Comparison of ENCODE assay signal across 1 cellular context in the genomic region with DNA sequence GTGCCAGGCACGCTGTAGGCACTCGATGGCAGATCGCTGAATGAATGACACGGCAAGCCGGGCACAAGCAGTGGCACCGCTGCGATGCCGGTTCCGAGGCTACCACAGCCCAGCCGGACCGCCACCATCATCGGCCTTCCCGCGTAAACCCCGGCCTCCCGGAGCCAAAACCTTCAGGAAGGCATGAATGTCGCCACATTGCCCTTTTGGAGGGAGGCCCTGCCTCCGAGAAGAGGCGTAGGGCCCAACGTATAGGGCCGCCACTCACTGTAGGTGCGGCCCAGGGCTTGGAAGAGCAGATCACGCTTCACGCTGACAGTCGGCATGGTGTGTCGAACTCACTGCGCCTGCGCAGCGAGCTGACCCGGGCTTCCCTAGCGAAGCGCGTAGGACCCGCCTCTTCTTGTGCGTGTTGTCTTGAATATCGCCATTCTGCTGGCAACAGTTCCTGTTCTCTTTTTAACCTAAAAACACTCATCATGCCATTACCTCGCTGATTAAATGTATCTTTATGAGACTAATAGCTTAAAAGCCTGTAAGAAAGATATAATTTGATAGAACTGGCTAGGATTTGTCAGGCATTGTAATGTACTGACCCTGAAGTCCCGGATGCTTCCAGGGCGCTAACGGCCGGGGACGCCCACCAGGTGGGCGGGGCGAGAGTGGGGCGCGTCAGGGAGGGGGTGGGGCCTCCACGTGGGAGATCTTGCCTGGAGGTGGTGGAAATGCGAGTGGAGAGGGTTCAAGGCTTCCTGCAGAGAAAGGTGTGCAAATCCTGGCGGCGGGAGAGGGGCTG.
A peak's percentile ranks its signal among the peaks of the same experiment; 100 is the strongest.
TF ChIP-seq lines count a peak whose summit lies in the region.

Gene FARSB (minus strand): TSS at position 345 of the 796 bp plus-strand sequence. CDS start 19 bp downstream, at position 326.

TF ChIP-seq in A549, 52 proteins besides CTCF, POLR2A, EP300 and RAD21 (continued from another document):
- no peak for TF ChIP-seq ELK1 (IDR thresholded peaks at IDR 0.05; ENCODE audit: low read depth, low read length)
- no peak for TF ChIP-seq ZSCAN20 (CRISPR knock-in tag; IDR thresholded peaks at IDR 0.05)
- TF ChIP-seq NPAS2 (CRISPR knock-in tag; IDR thresholded peaks at IDR 0.05; ENCODE audit: borderline replicate concordance), result no peak
- TF ChIP-seq RNF2 (IDR thresholded peaks at IDR 0.05; ENCODE audit: borderline replicate concordance, low read depth), result no peak
- no peak for TF ChIP-seq FOXS1 (CRISPR knock-in tag; IDR thresholded peaks at IDR 0.05)
- no peak for TF ChIP-seq EHF (CRISPR knock-in tag; IDR thresholded peaks at IDR 0.05)
- TF ChIP-seq TP53 (CRISPR knock-in tag; IDR thresholded peaks at IDR 0.05), result no peak
- no peak for TF ChIP-seq ZC3H11A (IDR thresholded peaks at IDR 0.05)
- TF ChIP-seq HEYL (CRISPR knock-in tag; IDR thresholded peaks at IDR 0.05), result no peak
- TF ChIP-seq MAX (IDR thresholded peaks at IDR 0.05), result peak; percentile 96
- TF ChIP-seq FOSB (CRISPR knock-in tag; IDR thresholded peaks at IDR 0.05), result no peak
- no peak for TF ChIP-seq JUNB (IDR thresholded peaks at IDR 0.05)
- TF ChIP-seq PHF8 (IDR thresholded peaks at IDR 0.05; ENCODE audit: borderline replicate concordance, low read depth), result peak; percentile 60
- TF ChIP-seq NFE2L2 (conservative IDR thresholded peaks at IDR 0.05; ENCODE audit: low read length), result no peak
- TF ChIP-seq NR3C1 (IDR thresholded peaks at IDR 0.05), result no peak
- no peak for TF ChIP-seq RARB (CRISPR knock-in tag; IDR thresholded peaks at IDR 0.05)
- TF ChIP-seq, protein P1, sequence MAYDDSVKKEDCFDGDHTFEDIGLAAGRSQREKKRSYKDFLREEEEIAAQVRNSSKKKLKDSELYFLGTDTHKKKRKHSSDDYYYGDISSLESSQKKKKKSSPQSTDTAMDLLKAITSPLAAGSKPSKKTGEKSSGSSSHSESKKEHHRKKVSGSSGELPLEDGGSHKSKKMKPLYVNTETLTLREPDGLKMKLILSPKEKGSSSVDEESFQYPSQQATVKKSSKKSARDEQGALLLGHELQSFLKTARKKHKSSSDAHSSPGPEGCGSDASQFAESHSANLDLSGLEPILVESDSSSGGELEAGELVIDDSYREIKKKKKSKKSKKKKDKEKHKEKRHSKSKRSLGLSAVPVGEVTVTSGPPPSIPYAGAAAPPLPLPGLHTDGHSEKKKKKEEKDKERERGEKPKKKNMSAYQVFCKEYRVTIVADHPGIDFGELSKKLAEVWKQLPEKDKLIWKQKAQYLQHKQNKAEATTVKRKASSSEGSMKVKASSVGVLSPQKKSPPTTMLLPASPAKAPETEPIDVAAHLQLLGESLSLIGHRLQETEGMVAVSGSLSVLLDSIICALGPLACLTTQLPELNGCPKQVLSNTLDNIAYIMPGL (CRISPR knock-in tag; IDR thresholded peaks at IDR 0.05; ENCODE audit: borderline replicate concordance), result no peak
- no peak for TF ChIP-seq HOXA7 (CRISPR knock-in tag; IDR thresholded peaks at IDR 0.05)
- TF ChIP-seq ZFP36 (IDR thresholded peaks at IDR 0.05; ENCODE audit: borderline replicate concordance, partially characterized antibody), result no peak
- TF ChIP-seq HOXB5 (CRISPR knock-in tag; IDR thresholded peaks at IDR 0.05), result no peak
- TF ChIP-seq HDAC2 (IDR thresholded peaks at IDR 0.05), result no peak
- TF ChIP-seq HOXB13 (CRISPR knock-in tag; IDR thresholded peaks at IDR 0.05; ENCODE audit: low read depth), result no peak
- TF ChIP-seq GATA3 (IDR thresholded peaks at IDR 0.05; ENCODE audit: borderline replicate concordance), result no peak
- TF ChIP-seq BHLHE40 (IDR thresholded peaks at IDR 0.05; ENCODE audit: low read depth, low read length), result no peak
- TF ChIP-seq KDM1A (IDR thresholded peaks at IDR 0.05; ENCODE audit: low read depth), result no peak
- TF ChIP-seq RFX5 (IDR thresholded peaks at IDR 0.05), result 0 out of 2 replicates have a peak, but pooled peaks have one; percentile 48
- TF ChIP-seq ESRRA (IDR thresholded peaks at IDR 0.05; ENCODE audit: borderline replicate concordance, low read length), result no peak
- TF ChIP-seq FOSL2 (IDR thresholded peaks at IDR 0.05), result no peak
- no peak for TF ChIP-seq FOSL2 (CRISPR knock-in tag; IDR thresholded peaks at IDR 0.05)
- TF ChIP-seq JUN (IDR thresholded peaks at IDR 0.05), result peak; percentile 98
- no peak for TF ChIP-seq CHD4 (IDR thresholded peaks at IDR 0.05; ENCODE audit: borderline replicate concordance)
- TF ChIP-seq, protein P2, sequence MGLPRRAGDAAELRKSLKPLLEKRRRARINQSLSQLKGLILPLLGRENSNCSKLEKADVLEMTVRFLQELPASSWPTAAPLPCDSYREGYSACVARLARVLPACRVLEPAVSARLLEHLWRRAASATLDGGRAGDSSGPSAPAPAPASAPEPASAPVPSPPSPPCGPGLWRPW (IDR thresholded peaks at IDR 0.05), result no peak
- peak; percentile 82; the same call in 1 of the 2 replicates for TF ChIP-seq MYC (IDR thresholded peaks at IDR 0.05; ENCODE audit: borderline replicate concordance, low read length)
- no peak for TF ChIP-seq CEBPB (IDR thresholded peaks at IDR 0.05)
- TF ChIP-seq, protein P3, sequence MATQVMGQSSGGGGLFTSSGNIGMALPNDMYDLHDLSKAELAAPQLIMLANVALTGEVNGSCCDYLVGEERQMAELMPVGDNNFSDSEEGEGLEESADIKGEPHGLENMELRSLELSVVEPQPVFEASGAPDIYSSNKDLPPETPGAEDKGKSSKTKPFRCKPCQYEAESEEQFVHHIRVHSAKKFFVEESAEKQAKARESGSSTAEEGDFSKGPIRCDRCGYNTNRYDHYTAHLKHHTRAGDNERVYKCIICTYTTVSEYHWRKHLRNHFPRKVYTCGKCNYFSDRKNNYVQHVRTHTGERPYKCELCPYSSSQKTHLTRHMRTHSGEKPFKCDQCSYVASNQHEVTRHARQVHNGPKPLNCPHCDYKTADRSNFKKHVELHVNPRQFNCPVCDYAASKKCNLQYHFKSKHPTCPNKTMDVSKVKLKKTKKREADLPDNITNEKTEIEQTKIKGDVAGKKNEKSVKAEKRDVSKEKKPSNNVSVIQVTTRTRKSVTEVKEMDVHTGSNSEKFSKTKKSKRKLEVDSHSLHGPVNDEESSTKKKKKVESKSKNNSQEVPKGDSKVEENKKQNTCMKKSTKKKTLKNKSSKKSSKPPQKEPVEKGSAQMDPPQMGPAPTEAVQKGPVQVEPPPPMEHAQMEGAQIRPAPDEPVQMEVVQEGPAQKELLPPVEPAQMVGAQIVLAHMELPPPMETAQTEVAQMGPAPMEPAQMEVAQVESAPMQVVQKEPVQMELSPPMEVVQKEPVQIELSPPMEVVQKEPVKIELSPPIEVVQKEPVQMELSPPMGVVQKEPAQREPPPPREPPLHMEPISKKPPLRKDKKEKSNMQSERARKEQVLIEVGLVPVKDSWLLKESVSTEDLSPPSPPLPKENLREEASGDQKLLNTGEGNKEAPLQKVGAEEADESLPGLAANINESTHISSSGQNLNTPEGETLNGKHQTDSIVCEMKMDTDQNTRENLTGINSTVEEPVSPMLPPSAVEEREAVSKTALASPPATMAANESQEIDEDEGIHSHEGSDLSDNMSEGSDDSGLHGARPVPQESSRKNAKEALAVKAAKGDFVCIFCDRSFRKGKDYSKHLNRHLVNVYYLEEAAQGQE (IDR thresholded peaks at IDR 0.05), result no peak
